ENCODE assay signal across 1 cellular context in the genomic region with DNA sequence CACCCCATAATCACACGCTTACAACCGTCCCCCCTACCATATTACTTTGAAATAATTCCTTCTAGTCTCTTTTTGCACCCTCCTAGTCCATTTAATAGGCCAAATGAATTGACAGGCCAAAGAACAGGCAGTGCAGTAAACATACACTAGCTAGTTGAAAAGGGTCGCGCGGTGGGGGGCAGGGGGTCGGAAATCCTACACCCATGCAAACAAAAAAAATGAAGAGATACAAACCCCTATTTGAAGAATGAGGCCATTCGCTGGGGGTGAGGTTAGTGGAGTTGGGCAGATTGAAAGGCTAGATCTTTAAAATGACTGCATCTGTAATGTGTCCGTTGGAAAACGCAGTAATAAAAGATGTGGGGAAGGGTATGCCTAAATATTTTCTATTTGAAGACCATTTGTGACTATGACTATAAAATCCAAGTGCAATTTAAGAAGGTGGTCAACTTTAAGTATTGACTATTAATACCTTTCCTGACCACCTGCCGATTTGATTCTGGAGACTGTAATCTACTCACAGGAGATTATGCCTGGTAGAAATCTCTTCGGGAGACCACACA.
TF ChIP-seq lines count a peak whose summit lies in the region.

No MANE protein-coding gene starts in this region.

TF ChIP-seq in IMR-90, 13 proteins besides CTCF, POLR2A, EP300 and RAD21:
- TF ChIP-seq SMC3 (IDR thresholded peaks at IDR 0.05; ENCODE audit: low read depth, low read length) (no peak), RCOR1 (IDR thresholded peaks at IDR 0.05; ENCODE audit: insufficient replicate concordance, low read length) (no peak), MAFK (IDR thresholded peaks at IDR 0.05; ENCODE audit: low read depth, low read length) (no peak), FOS (IDR thresholded peaks at IDR 0.05; ENCODE audit: low read depth, low read length) (no peak)
